16 cellular contexts compared by ENCODE assay signal in genomic region chr20:10522328-10522727, GRCh38.
"Had no signal": no experiment of that assay in that cellular context is flagged by ENCODE, and none has a peak within 500 bp of the region (broad histone marks: within the 10 kb centered on the region; RNA-seq: fewer than 3 reads in every experiment).

No MANE protein-coding gene starts in this region.

- H3K4me1 ChIP-seq: uterus had no signal

- H3K9me3 ChIP-seq: mucosa of descending colon, tibial artery, uterus had no signal

- H3K27me3 ChIP-seq: dorsolateral prefrontal cortex, tibial artery, uterus had no signal

- H3K36me3 ChIP-seq: tibial artery, uterus had no signal

- ATAC-seq: mucosa of descending colon; naive thymus-derived CD8-positive, alpha-beta T cell had no signal

- H3K27me3 Mint-ChIP-seq: activated B cell treated with CpG ODN at 0.5 μM for 24 hours; activated naive CD8-positive, alpha-beta T cell treated with anti-CD3 and anti-CD28 coated beads, Interleukin-2, amount 10 ng/mL, durations not matched to agents 7 days and 5 days; naive thymus-derived CD8-positive, alpha-beta T cell had no signal

- H3K9me3 Mint-ChIP-seq: activated B cell treated with CpG ODN at 0.5 μM for 24 hours; activated naive CD8-positive, alpha-beta T cell treated with anti-CD3 and anti-CD28 coated beads, Interleukin-2, amount 10 ng/mL, durations not matched to agents 7 days and 5 days; naive thymus-derived CD8-positive, alpha-beta T cell had no signal

- H3K4me3 Mint-ChIP-seq: activated B cell treated with CpG ODN at 0.5 μM for 24 hours; activated naive CD8-positive, alpha-beta T cell treated with anti-CD3 and anti-CD28 coated beads, Interleukin-2, amount 10 ng/mL, durations not matched to agents 7 days and 5 days; naive thymus-derived CD8-positive, alpha-beta T cell had no signal

- H3K27ac ChIP-seq: tibial artery had no signal

- FAIRE-seq: bronchial epithelial cell, TTC549 had no signal

- H3K27ac Mint-ChIP-seq: activated B cell treated with CpG ODN at 0.5 μM for 24 hours; activated naive CD8-positive, alpha-beta T cell treated with anti-CD3 and anti-CD28 coated beads, Interleukin-2, amount 10 ng/mL, durations not matched to agents 7 days and 5 days had no signal

- DNase-seq: activated B cell treated with CpG ODN at 0.5 μM for 24 hours; activated CD4-positive, alpha-beta T cell treated with anti-CD3 and anti-CD28 coated beads, Interleukin-2, amount 50 U/mL, for 1 hour; activated naive CD4-positive, alpha-beta T cell; activated naive CD8-positive, alpha-beta T cell treated with anti-CD3 and anti-CD28 coated beads, Interleukin-2, amount 10 ng/mL, durations not matched to agents 7 days and 5 days; dorsolateral prefrontal cortex; islet precursor cell; mucosa of descending colon; naive thymus-derived CD8-positive, alpha-beta T cell; posterior cingulate gyrus; retina; stimulated activated CD4-positive, alpha-beta T cell treated with anti-CD3 and anti-CD28 coated beads, Interleukin-4, amount 100 ng/mL, for 1 hour; stimulated activated naive CD4-positive, alpha-beta T cell; tibial artery; uterus had no signal

- H3K4me3 ChIP-seq: dorsolateral prefrontal cortex, mucosa of descending colon, tibial artery, uterus had no signal
